11 cellular contexts compared by ENCODE assay signal in the genomic region with DNA sequence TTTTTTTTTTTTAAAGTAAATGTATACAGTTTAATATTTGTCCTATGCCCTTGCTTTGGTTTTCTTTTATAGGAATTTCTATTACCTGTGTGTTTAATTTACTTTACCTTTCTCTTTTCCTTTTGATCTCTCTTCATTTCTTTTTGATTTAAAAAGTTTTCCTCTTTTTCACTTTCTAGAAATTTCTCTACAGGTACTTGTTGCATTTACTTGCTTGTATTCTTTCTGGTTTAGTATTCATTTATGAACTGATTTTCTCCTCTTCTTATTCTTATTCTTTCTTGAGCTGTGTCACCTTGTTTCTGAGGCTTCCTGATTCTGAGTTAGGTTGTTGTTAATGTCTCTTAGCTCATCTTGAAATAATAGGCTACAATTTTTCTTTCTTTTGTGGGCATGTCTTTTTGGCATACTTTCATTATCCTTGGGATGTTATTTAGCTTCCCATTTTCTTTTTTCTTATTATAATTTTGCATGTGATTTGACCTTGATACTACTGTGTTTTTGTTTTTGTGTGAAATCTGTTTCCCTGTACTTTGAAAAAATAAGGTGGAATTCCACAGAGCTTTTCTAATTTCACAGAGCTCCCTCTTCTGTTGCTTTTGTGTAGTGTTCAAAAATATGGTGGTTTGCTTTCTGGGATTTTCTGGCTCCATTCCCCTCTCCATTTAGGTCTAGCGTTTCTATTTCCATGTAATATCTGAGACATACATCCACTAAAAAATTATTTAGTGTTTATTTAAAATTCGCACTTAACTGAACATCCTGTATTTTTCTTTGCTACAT. TPM values are rescaled to one million over a fixed set of nuclear protein-coding genes. Genes with fewer than 3 reads are reported as not detected.
DNase-seq lines count a peak whose midpoint lies in the region; ATAC-seq, FAIRE-seq and TF ChIP-seq lines count a peak whose summit lies in the region.
"Had no signal": no experiment of that assay in that cellular context is flagged by ENCODE, and none has a peak within 500 bp of the region (broad histone marks: within the 10 kb centered on the region; RNA-seq: fewer than 3 reads in every experiment).

No MANE protein-coding gene starts in this region.

- no peak for TF ChIP-seq EP300 in A549 (IDR thresholded peaks at IDR 0.05)

- in situ Hi-C loops in G401 (cut with HindIII; ENCODE audit: low sequenced_read_pairs) (no loop called here), Panc1 (cut with HindIII; ENCODE audit: low pct_unique_long_range_greater_than_20kb, low sequenced_read_pairs) (no loop called here)

- H3K27ac ChIP-seq in A549: no peak overlapping the region
- no peak overlapping the region for H3K27ac ChIP-seq in Panc1 (ENCODE audit: low read length)

- H3K9me3 ChIP-seq in A549 (no peaks in the 10 kb centered on the region; the same call in 2 of the 3 replicates), Panc1 (ENCODE audit: control insufficient read depth, insufficient read depth, low read depth, low read length) (no peaks in the 10 kb centered on the region)

- no peaks in the 10 kb centered on the region for H3K4me1 ChIP-seq in A549
- no peaks in the 10 kb centered on the region for H3K4me1 ChIP-seq in Panc1 (ENCODE audit: control insufficient read depth, insufficient read depth, low read length)

- CTCF ChIA-PET in A549 (lab: Yijun Ruan, JAX) (interaction anchor here (0.6 to 1.5 kb wide), 11 partner anchors 9 to 468 kb away, joined by 3 to 6 read pairs (median 4); no protein-coding TSS in a partner anchor), Panc1 (lab: Charles Lee) (no interaction called here)

- FAIRE-seq in A549 (lab: Jason Lieb, UNC): no peak

- peak; percentile 48 for TF ChIP-seq CTCF in A549 (IDR thresholded peaks at IDR 0.05)
- TF ChIP-seq CTCF in Panc1 (IDR thresholded peaks at IDR 0.05): peak; percentile 56; the same call in 1 of the 2 replicates

- peak in 1 of 2 experiments; percentile 23 for DNase-seq in A549 (ENCODE audit: low read depth in 1 of 2, low spot score in 1 of 2)
- DNase-seq in G401 (ENCODE audit: low spot score): peak; percentile 80
- no peak for DNase-seq in Panc1 (ENCODE audit: low read depth, low spot score)
- peak; percentile 7 for DNase-seq in fibroblast of peridontal ligament (ENCODE audit: extremely low read depth)
- no peak for DNase-seq in NOMO-1 treated with dmso at 0.1 percent for 144 hours (lab: John Stamatoyannopoulos, UW; ENCODE audit: unreplicated experiment)
- no peak for DNase-seq in HUDEP-2 (lab: John Stamatoyannopoulos, UW; ENCODE audit: unreplicated experiment in 76 of 76)
- DNase-seq in activated naive CD8-positive, alpha-beta T cell treated with anti-CD3 and anti-CD28 coated beads, Interleukin-2, amount 50 U/mL, for 24 hours: no peak
- DNase-seq: cortex of kidney; stimulated activated naive CD4-positive, alpha-beta T cell treated with Interleukin-2 at 50 U/mL for 16 hours had no signal

- POLR2A ChIA-PET in A549 (lab: Yijun Ruan, JAX): interaction anchor here (0.7 to 1.0 kb wide), 2 partner anchors 26 to 66 kb away, joined by 3 read pairs; a partner anchor contains a TSS
- POLR2A ChIA-PET in Panc1 (lab: Charles Lee): no interaction called here

- no peaks in the 10 kb centered on the region for H3K36me3 Mint-ChIP-seq in activated naive CD8-positive, alpha-beta T cell treated with anti-CD3 and anti-CD28 coated beads, Interleukin-2, amount 50 U/mL, for 24 hours (ENCODE audit: low read depth)
- H3K36me3 Mint-ChIP-seq: natural killer cell treated with Interleukin-12 subunit alpha and Interleukin-12 subunit beta and Interleukin-15 and Interleukin-18, amount 100 ng/mL, for 72 hours had no signal

- no peaks in the 10 kb centered on the region for H3K9me3 Mint-ChIP-seq in activated naive CD8-positive, alpha-beta T cell treated with anti-CD3 and anti-CD28 coated beads, Interleukin-2, amount 50 U/mL, for 24 hours
- H3K9me3 Mint-ChIP-seq: natural killer cell treated with Interleukin-12 subunit alpha and Interleukin-12 subunit beta and Interleukin-15 and Interleukin-18, amount 100 ng/mL, for 72 hours had no signal

- BruUV-seq in Panc1 (replicated peaks; lab: Mats Ljungman, UMichigan): no TSS peak

- no peak for TF ChIP-seq POLR2A in A549 (IDR thresholded peaks at IDR 0.05; ENCODE audit: low read length)

- no peaks in the 10 kb centered on the region for H3K4me1 Mint-ChIP-seq in activated naive CD8-positive, alpha-beta T cell treated with anti-CD3 and anti-CD28 coated beads, Interleukin-2, amount 50 U/mL, for 24 hours

- H3K4me2 ChIP-seq in A549: no peak overlapping the region

- peaks cover 7% of the 10 kb centered on the region for H3K27me3 Mint-ChIP-seq in activated naive CD8-positive, alpha-beta T cell treated with anti-CD3 and anti-CD28 coated beads, Interleukin-2, amount 50 U/mL, for 24 hours

- no peak overlapping the region for H3K4me3 Mint-ChIP-seq in activated naive CD8-positive, alpha-beta T cell treated with anti-CD3 and anti-CD28 coated beads, Interleukin-2, amount 50 U/mL, for 24 hours
- H3K4me3 Mint-ChIP-seq: natural killer cell treated with Interleukin-12 subunit alpha and Interleukin-12 subunit beta and Interleukin-15 and Interleukin-18, amount 100 ng/mL, for 72 hours had no signal

- peak; percentile 20 to 36; a peak in 3 of 5 replicates for TF ChIP-seq RAD21 in A549 (conservative IDR thresholded peaks at IDR 0.05 in 1 of 2, IDR thresholded peaks at IDR 0.05 in 1 of 2)

- intact Hi-C loops in Panc1 (cut with micrococcal nuclease; ENCODE audit: unreplicated experiment): no loop called here

- peaks cover 4% of the 10 kb centered on the region for H3K27me3 ChIP-seq in Panc1 (ENCODE audit: control insufficient read depth, insufficient read depth, low read length)

- H3K27ac Mint-ChIP-seq in activated naive CD8-positive, alpha-beta T cell treated with anti-CD3 and anti-CD28 coated beads, Interleukin-2, amount 50 U/mL, for 24 hours: no peak overlapping the region
- H3K27ac Mint-ChIP-seq: natural killer cell treated with Interleukin-12 subunit alpha and Interleukin-12 subunit beta and Interleukin-15 and Interleukin-18, amount 100 ng/mL, for 72 hours had no signal

- H3K36me3 ChIP-seq in Panc1 (ENCODE audit: control insufficient read depth, insufficient read depth, low read length): no peaks in the 10 kb centered on the region

- no peak; a peak in 1 of 6 replicates for ATAC-seq in A549
- ATAC-seq in Panc1: no peak
- ATAC-seq in GM19324 (IDR thresholded peaks at IDR 0.05; ENCODE audit: low FRiP score, unreplicated experiment): no peak
- ATAC-seq in activated naive CD8-positive, alpha-beta T cell treated with anti-CD3 and anti-CD28 coated beads, Interleukin-2, amount 50 U/mL, for 24 hours: no peak
- ATAC-seq: natural killer cell treated with Interleukin-12 subunit alpha and Interleukin-12 subunit beta and Interleukin-15 and Interleukin-18, amount 100 ng/mL, for 72 hours had no signal

- no peak overlapping the region for H3K4me3 ChIP-seq in A549
- H3K4me3 ChIP-seq in Panc1 (ENCODE audit: low read depth in 2 of 2, low read length in 2 of 2): no peak overlapping the region

- WGBS in A549 (ENCODE audit: missing lambda C conversion rate): 3% methylated on average over 2 of the region's 2 CpGs

TF ChIP-seq in A549, 52 proteins besides CTCF, POLR2A, EP300 and RAD21:
- no peak for TF ChIP-seq FOSL2 (IDR thresholded peaks at IDR 0.05)
- no peak for TF ChIP-seq FOSL2 (CRISPR knock-in tag; IDR thresholded peaks at IDR 0.05)
- no peak for TF ChIP-seq ZNF302 (CRISPR knock-in tag; IDR thresholded peaks at IDR 0.05)
- no peak for TF ChIP-seq KDM1A (IDR thresholded peaks at IDR 0.05; ENCODE audit: low read depth)
- TF ChIP-seq, protein P1, sequence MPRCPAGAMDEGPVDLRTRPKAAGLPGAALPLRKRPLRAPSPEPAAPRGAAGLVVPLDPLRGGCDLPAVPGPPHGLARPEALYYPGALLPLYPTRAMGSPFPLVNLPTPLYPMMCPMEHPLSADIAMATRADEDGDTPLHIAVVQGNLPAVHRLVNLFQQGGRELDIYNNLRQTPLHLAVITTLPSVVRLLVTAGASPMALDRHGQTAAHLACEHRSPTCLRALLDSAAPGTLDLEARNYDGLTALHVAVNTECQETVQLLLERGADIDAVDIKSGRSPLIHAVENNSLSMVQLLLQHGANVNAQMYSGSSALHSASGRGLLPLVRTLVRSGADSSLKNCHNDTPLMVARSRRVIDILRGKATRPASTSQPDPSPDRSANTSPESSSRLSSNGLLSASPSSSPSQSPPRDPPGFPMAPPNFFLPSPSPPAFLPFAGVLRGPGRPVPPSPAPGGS (IDR thresholded peaks at IDR 0.05): no peak
- TF ChIP-seq, protein P2, sequence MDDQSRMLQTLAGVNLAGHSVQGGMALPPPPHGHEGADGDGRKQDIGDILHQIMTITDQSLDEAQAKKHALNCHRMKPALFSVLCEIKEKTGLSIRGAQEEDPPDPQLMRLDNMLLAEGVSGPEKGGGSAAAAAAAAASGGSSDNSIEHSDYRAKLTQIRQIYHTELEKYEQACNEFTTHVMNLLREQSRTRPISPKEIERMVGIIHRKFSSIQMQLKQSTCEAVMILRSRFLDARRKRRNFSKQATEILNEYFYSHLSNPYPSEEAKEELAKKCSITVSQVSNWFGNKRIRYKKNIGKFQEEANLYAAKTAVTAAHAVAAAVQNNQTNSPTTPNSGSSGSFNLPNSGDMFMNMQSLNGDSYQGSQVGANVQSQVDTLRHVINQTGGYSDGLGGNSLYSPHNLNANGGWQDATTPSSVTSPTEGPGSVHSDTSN (IDR thresholded peaks at IDR 0.05): no peak
- TF ChIP-seq ZSCAN20 (CRISPR knock-in tag; IDR thresholded peaks at IDR 0.05): no peak
- TF ChIP-seq FOSB (CRISPR knock-in tag; IDR thresholded peaks at IDR 0.05): no peak
- TF ChIP-seq CHD2 (IDR thresholded peaks at IDR 0.05; ENCODE audit: low read length, partially characterized antibody): no peak

RNA-seq across cellular contexts. Expression of a gene that starts 25.5 kb away (rescaled TPM):
- polyA plus RNA-seq in A549 (2011; rRNA removed): 12.2 and 13.5 TPM in 2 replicates
- 4.2 and 5.4 TPM in 2 replicates for polyA plus RNA-seq in A549 (2012; cell fraction: cytosol; rRNA removed)
- polyA plus RNA-seq in A549 (2012; cell fraction: nucleus; rRNA removed): 8.7 and 9.0 TPM in 2 replicates
- 5.2 to 6.0 TPM (median 5.4 TPM) in 3 replicates for polyA plus RNA-seq in A549 (2017; fragmentation: RNase III; extraction: RNeasy Plus Mini Kit Qiagen cat#74134 plus additional on column Dnase treatment)
- 31.6 and 33.1 TPM in 2 replicates for polyA minus RNA-seq in A549 (2011; rRNA and poly(A)+ RNA removed)
- 10.0 and 36.2 TPM in 2 replicates for total RNA-seq in G401 (2014; rRNA removed; shearing (Covaris generic))
- total RNA-seq in Panc1 (2021; ENCODE audit: unreplicated experiment): 19.5 TPM
- 11.8 TPM for polyA plus RNA-seq in Panc1 (2012; ENCODE audit: insufficient read length)

Comparison
In these comparisons a context has a peak if more than half of its experiments do, and no peak if none do; other contexts are left out.
1. DNase-seq: peak in G401 (single experiment) and fibroblast of peridontal ligament (single experiment); none in Panc1 (single experiment), NOMO-1 treated with dmso at 0.1 percent for 144 hours (single experiment), HUDEP-2 (0 of 76) and activated naive CD8-positive, alpha-beta T cell treated with anti-CD3 and anti-CD28 coated beads, Interleukin-2, amount 50 U/mL, for 24 hours (single experiment).